9 cellular contexts compared by ENCODE assay signal in genomic region chr2:113283704-113284284, GRCh38. TPM values are rescaled to one million over a fixed set of nuclear protein-coding genes. Genes with fewer than 3 reads are reported as not detected.
A peak's percentile ranks its signal among the peaks of the same experiment; 100 is the strongest.
DNase-seq lines count a peak whose midpoint lies in the region; ATAC-seq and TF ChIP-seq lines count a peak whose summit lies in the region.
"Had no signal": no experiment of that assay in that cellular context is flagged by ENCODE, and none has a peak within 500 bp of the region (broad histone marks: within the 10 kb centered on the region; RNA-seq: fewer than 3 reads in every experiment).

No MANE protein-coding gene starts in this region.

- H3K27ac ChIP-seq in liver (ENCODE audit: low read depth in 1 of 2, low read length in 2 of 2): peak overlapping the region; percentile 91 to 92
- peak overlapping the region; percentile 67 to 82 (median 78) for H3K27ac ChIP-seq in upper lobe of left lung

- peaks cover 46% of the 10 kb centered on the region for H3K4me1 Mint-ChIP-seq in chondrocyte (ENCODE audit: low read depth)
- no peaks in the 10 kb centered on the region for H3K4me1 Mint-ChIP-seq in activated naive CD4-positive, alpha-beta T cell treated with anti-CD3 and anti-CD28 coated beads for 36 hours (ENCODE audit: low read depth)

- TF ChIP-seq CTCF in chondrocyte (IDR thresholded peaks at IDR 0.05) (no peak), liver (IDR thresholded peaks at IDR 0.05; ENCODE audit: low read depth, low read length, missing input control) (no peak), upper lobe of left lung (IDR thresholded peaks at IDR 0.05) (no peak)

- no peak for TF ChIP-seq POLR2A in upper lobe of left lung (IDR thresholded peaks at IDR 0.05)

- H3K27me3 ChIP-seq in liver (ENCODE audit: control insufficient read depth in 4 of 4, insufficient read depth in 4 of 4, low read length in 3 of 4) (no peaks in the 10 kb centered on the region), upper lobe of left lung (no peaks in the 10 kb centered on the region)

- H3K36me3 ChIP-seq in liver (ENCODE audit: control insufficient read depth in 4 of 4, insufficient read depth in 3 of 4, low read depth in 1 of 4, low read length in 3 of 4): no peaks in the 10 kb centered on the region
- H3K36me3 ChIP-seq in upper lobe of left lung: no peaks in the 10 kb centered on the region

- no peak overlapping the region for H3K4me3 ChIP-seq in liver (ENCODE audit: low read depth in 1 of 3, low read length in 3 of 3)
- no peak overlapping the region for H3K4me3 ChIP-seq in upper lobe of left lung

- CTCF ChIA-PET in activated naive CD4-positive, alpha-beta T cell treated with anti-CD3 and anti-CD28 coated beads for 36 hours (lab: Charles Lee): no interaction called here

- no peak for DNase-seq in chondrocyte (ENCODE audit: low spot score)
- peak in 1 of 2 donors; percentile 83 for DNase-seq in upper lobe of left lung
- DNase-seq in activated naive CD4-positive, alpha-beta T cell treated with anti-CD3 and anti-CD28 coated beads for 36 hours: no peak
- DNase-seq in mesenteric fat pad (ENCODE audit: low spot score): no peak
- no peak for DNase-seq in retina
- DNase-seq: stimulated activated CD4-positive, alpha-beta T cell treated with anti-CD3 and anti-CD28 coated beads, Interleukin-4, amount 100 ng/mL, for 24 hours had no signal

- H3K4me3 Mint-ChIP-seq in chondrocyte (ENCODE audit: unreplicated experiment): no peak overlapping the region
- no peak overlapping the region for H3K4me3 Mint-ChIP-seq in activated naive CD4-positive, alpha-beta T cell treated with anti-CD3 and anti-CD28 coated beads for 36 hours

- peak overlapping the region in 1 of 2 donors; percentile 49 for H3K9ac ChIP-seq in liver (ENCODE audit: low read depth in 1 of 2, low read length in 2 of 2)

- peaks cover 16 to 48% (median 42%) of the 10 kb centered on the region in 4 donors for H3K4me1 ChIP-seq in liver (ENCODE audit: control insufficient read depth in 4 of 4, insufficient read depth in 4 of 4, low read length in 3 of 4)
- peaks cover 0 to 32% (median 16%) of the 10 kb centered on the region in 4 donors for H3K4me1 ChIP-seq in upper lobe of left lung

- 0 out of 2 replicates have a peak, but pooled peaks have one; percentile 15 for TF ChIP-seq RAD21 in Ishikawa (IDR thresholded peaks at IDR 0.05; ENCODE audit: low read depth)
- peak; percentile 17 for TF ChIP-seq RAD21 in liver (IDR thresholded peaks at IDR 0.05)

- H3K27me3 Mint-ChIP-seq in chondrocyte (ENCODE audit: low read depth): no peaks in the 10 kb centered on the region
- peaks cover 13% of the 10 kb centered on the region for H3K27me3 Mint-ChIP-seq in activated naive CD4-positive, alpha-beta T cell treated with anti-CD3 and anti-CD28 coated beads for 36 hours (ENCODE audit: low read depth)

- TF ChIP-seq EP300 in Ishikawa (IDR thresholded peaks at IDR 0.05; ENCODE audit: borderline replicate concordance) (peak; percentile 99), upper lobe of left lung (IDR thresholded peaks at IDR 0.05) (peak in 1 of 4 donors; percentile 61)

- ATAC-seq in upper lobe of left lung (ENCODE audit: low FRiP score in 2 of 2) (peak; percentile 74 to 92), GM21360 (IDR thresholded peaks at IDR 0.05; ENCODE audit: unreplicated experiment) (no peak)

- H3K36me3 Mint-ChIP-seq in chondrocyte (ENCODE audit: low read depth): no peaks in the 10 kb centered on the region
- H3K36me3 Mint-ChIP-seq in activated naive CD4-positive, alpha-beta T cell treated with anti-CD3 and anti-CD28 coated beads for 36 hours (ENCODE audit: low read depth): no peaks in the 10 kb centered on the region

- H3K9me3 ChIP-seq in liver (ENCODE audit: control insufficient read depth in 4 of 4, low read length in 3 of 4) (no peaks in the 10 kb centered on the region), upper lobe of left lung (no peaks in the 10 kb centered on the region)

- H3K9me3 Mint-ChIP-seq in chondrocyte (ENCODE audit: low read depth): no peaks in the 10 kb centered on the region
- no peaks in the 10 kb centered on the region for H3K9me3 Mint-ChIP-seq in activated naive CD4-positive, alpha-beta T cell treated with anti-CD3 and anti-CD28 coated beads for 36 hours

- peak overlapping the region; percentile 99 for H3K27ac Mint-ChIP-seq in chondrocyte (ENCODE audit: unreplicated experiment)
- no peak overlapping the region for H3K27ac Mint-ChIP-seq in activated naive CD4-positive, alpha-beta T cell treated with anti-CD3 and anti-CD28 coated beads for 36 hours

- 30% methylated on average over 3 of the region's 3 CpGs for WGBS in liver
- 14 to 38% methylated on average over 2 to 3 of the region's 3 CpGs for WGBS in upper lobe of left lung, 2 donors

- intact Hi-C loops in activated naive CD4-positive, alpha-beta T cell treated with anti-CD3 and anti-CD28 coated beads for 36 hours (cut with micrococcal nuclease): no loop called here

TF ChIP-seq in Ishikawa, 13 proteins besides CTCF, POLR2A, EP300 and RAD21 (continues in another document):
- TF ChIP-seq EGR1 (IDR thresholded peaks at IDR 0.05) (no peak), CREB1 (IDR thresholded peaks at IDR 0.05; ENCODE audit: low read depth) (peak; percentile 19; the same call in 1 of the 2 replicates), TAF1 (IDR thresholded peaks at IDR 0.05; ENCODE audit: low read depth) (no peak), FOXM1 (IDR thresholded peaks at IDR 0.05; ENCODE audit: borderline replicate concordance, low read depth) (peak; percentile 96)
- TF ChIP-seq, protein P1, sequence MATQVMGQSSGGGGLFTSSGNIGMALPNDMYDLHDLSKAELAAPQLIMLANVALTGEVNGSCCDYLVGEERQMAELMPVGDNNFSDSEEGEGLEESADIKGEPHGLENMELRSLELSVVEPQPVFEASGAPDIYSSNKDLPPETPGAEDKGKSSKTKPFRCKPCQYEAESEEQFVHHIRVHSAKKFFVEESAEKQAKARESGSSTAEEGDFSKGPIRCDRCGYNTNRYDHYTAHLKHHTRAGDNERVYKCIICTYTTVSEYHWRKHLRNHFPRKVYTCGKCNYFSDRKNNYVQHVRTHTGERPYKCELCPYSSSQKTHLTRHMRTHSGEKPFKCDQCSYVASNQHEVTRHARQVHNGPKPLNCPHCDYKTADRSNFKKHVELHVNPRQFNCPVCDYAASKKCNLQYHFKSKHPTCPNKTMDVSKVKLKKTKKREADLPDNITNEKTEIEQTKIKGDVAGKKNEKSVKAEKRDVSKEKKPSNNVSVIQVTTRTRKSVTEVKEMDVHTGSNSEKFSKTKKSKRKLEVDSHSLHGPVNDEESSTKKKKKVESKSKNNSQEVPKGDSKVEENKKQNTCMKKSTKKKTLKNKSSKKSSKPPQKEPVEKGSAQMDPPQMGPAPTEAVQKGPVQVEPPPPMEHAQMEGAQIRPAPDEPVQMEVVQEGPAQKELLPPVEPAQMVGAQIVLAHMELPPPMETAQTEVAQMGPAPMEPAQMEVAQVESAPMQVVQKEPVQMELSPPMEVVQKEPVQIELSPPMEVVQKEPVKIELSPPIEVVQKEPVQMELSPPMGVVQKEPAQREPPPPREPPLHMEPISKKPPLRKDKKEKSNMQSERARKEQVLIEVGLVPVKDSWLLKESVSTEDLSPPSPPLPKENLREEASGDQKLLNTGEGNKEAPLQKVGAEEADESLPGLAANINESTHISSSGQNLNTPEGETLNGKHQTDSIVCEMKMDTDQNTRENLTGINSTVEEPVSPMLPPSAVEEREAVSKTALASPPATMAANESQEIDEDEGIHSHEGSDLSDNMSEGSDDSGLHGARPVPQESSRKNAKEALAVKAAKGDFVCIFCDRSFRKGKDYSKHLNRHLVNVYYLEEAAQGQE (IDR thresholded peaks at IDR 0.05; ENCODE audit: low read depth): no peak

TF ChIP-seq in liver, 16 proteins besides CTCF, POLR2A, EP300 and RAD21 (continues in another document):
- TF ChIP-seq MAX (IDR thresholded peaks at IDR 0.05): no peak
- peak; percentile 30 to 35 for TF ChIP-seq RXRA (IDR thresholded peaks at IDR 0.05)
- peak in 1 of 2 donors; percentile 36 for TF ChIP-seq JUND (IDR thresholded peaks at IDR 0.05)
- TF ChIP-seq SP1 (IDR thresholded peaks at IDR 0.05): peak; percentile 44
- TF ChIP-seq, protein P1 (IDR thresholded peaks at IDR 0.05): peak; percentile 20
- TF ChIP-seq HNF4A (conservative IDR thresholded peaks at IDR 0.05): peak; percentile 29 to 34
- TF ChIP-seq YY1 (IDR thresholded peaks at IDR 0.05): no peak

RNA-seq across cellular contexts. Expression of gene PAX8, which starts 5.1 kb away (rescaled TPM):
- total RNA-seq in chondrocyte (0.29 TPM in 1 of 3 replicates, not detected in the others), liver (under 1 TPM; 0.09 to 0.17 TPM), upper lobe of left lung (1 to 10 TPM; 1.5 to 3.6 (median 2.0) TPM), mesenteric fat pad (5.3 TPM)
- under 1 TPM; 0.50 to 0.85 TPM for polyA plus RNA-seq in liver
- 1 to 10 TPM; 2.0 to 2.8 TPM for total RNA-seq in activated naive CD4-positive, alpha-beta T cell treated with anti-CD3 and anti-CD28 coated beads for 36 hours
